1 cellular context compared by ENCODE assay signal in genomic region chr1:67564193-67564592, GRCh38.
TF ChIP-seq lines count a peak whose summit lies in the region.

No MANE protein-coding gene starts in this region.

TF ChIP-seq in GM23338, 12 proteins besides CTCF, POLR2A, EP300 and RAD21 (continued from another document):
- TF ChIP-seq ZNF462 (CRISPR knock-in tag; IDR thresholded peaks at IDR 0.05) (no peak), CREB1 (CRISPR knock-in tag; IDR thresholded peaks at IDR 0.05; ENCODE audit: low read depth) (no peak), ETS1 (IDR thresholded peaks at IDR 0.05) (no peak), ZNF331 (CRISPR knock-in tag; IDR thresholded peaks at IDR 0.05; ENCODE audit: low read depth) (no peak), POLR2AphosphoS5 (IDR thresholded peaks at IDR 0.05; ENCODE audit: low read depth) (no peak), JUNB (IDR thresholded peaks at IDR 0.05; ENCODE audit: unreplicated experiment) (no peak), EZH2phosphoT487 (IDR thresholded peaks at IDR 0.05; ENCODE audit: unreplicated experiment) (no peak), ZNF114 (CRISPR knock-in tag; IDR thresholded peaks at IDR 0.05) (no peak), STAT1 (IDR thresholded peaks at IDR 0.05; ENCODE audit: unreplicated experiment) (no peak)
